33 cellular contexts compared by ENCODE assay signal in genomic region chr7:20354825-20355466, GRCh38. TPM values are rescaled to one million over a fixed set of nuclear protein-coding genes. Genes with fewer than 3 reads are reported as not detected.
DNase-seq lines count a peak whose midpoint lies in the region; ATAC-seq, FAIRE-seq and TF ChIP-seq lines count a peak whose summit lies in the region.
"Had no signal": no experiment of that assay in that cellular context is flagged by ENCODE, and none has a peak within 500 bp of the region (broad histone marks: within the 10 kb centered on the region; RNA-seq: fewer than 3 reads in every experiment).

No MANE protein-coding gene starts in this region.

- ATAC-seq in GM23338: peak; percentile 45; the same call in 2 of the 3 replicates
- no peak for ATAC-seq in RWPE2 (ENCODE audit: low read depth)
- no peak for ATAC-seq in foreskin keratinocyte
- ATAC-seq: CD8-positive, alpha-beta T cell; effector memory CD8-positive, alpha-beta T cell; heart right ventricle; right cardiac atrium had no signal

- 81% methylated on average over 5 of the region's 6 CpGs for WGBS in prostate gland

- no peak for DNase-seq in GM23338 (ENCODE audit: low spot score)
- DNase-seq in RWPE2 (ENCODE audit: low spot score): no peak
- DNase-seq in foreskin keratinocyte: no peak
- no peak for DNase-seq in prostate gland (ENCODE audit: low spot score)
- DNase-seq in stimulated activated CD4-positive, alpha-beta T cell treated with anti-CD3 and anti-CD28 coated beads, Interleukin-1b, Interleukin-23, amount 100 ng/mL, for 48 hours: no peak
- DNase-seq in endothelial cell (ENCODE audit: low spot score): no peak
- no peak for DNase-seq in activated CD4-positive, alpha-beta T cell treated with anti-CD3 and anti-CD28 coated beads, Interleukin-2, amount 10 ng/mL, durations not matched to agents 24 days and 14 days
- DNase-seq in HTR-8/SVneo (ENCODE audit: insufficient read length, low spot score): no peak
- DNase-seq: activated CD4-positive, alpha-beta T cell treated with anti-CD3 and anti-CD28 coated beads, Interleukin-2, amount 10 ng/mL, durations not matched to agents 7 days and 5 days; activated effector memory CD4-positive, alpha-beta T cell treated with Interleukin-2 at 50 U/mL for 16 hours; activated T-cell treated with anti-CD3 and anti-CD28 coated beads, Interleukin-2, amount 50 U/mL, for 1 hour; caudate nucleus; CD8-positive, alpha-beta T cell; cortex of kidney; effector memory CD8-positive, alpha-beta T cell; foreskin melanocyte; H9; heart right ventricle; lower lobe of right lung; MV-4-11; NCI-H1436 treated with DMSO at 0.1 percent for 48 hours; NCI-H446; NCI-H774; ovary; right cardiac atrium; spleen; stimulated activated CD4-positive, alpha-beta T cell treated with anti-CD3 and anti-CD28 coated beads, Interleukin-2, amount 100 ng/mL, for 48 hours; T1000; transverse colon had no signal

- no peak overlapping the region for H3K4me3 Mint-ChIP-seq in GM23338
- H3K4me3 Mint-ChIP-seq in endothelial cell (ENCODE audit: unreplicated experiment): no peak overlapping the region
- H3K4me3 Mint-ChIP-seq in activated CD4-positive, alpha-beta T cell treated with anti-CD3 and anti-CD28 coated beads, Interleukin-2, amount 10 ng/mL, durations not matched to agents 24 days and 14 days: no peak overlapping the region
- H3K4me3 Mint-ChIP-seq: activated CD4-positive, alpha-beta T cell treated with anti-CD3 and anti-CD28 coated beads, Interleukin-2, amount 10 ng/mL, durations not matched to agents 7 days and 5 days; B cell; CD8-positive, alpha-beta T cell; effector memory CD8-positive, alpha-beta T cell; H9 had no signal

- no peak overlapping the region for H3K4me2 ChIP-seq in GM23338

- TF ChIP-seq POLR2A in prostate gland (IDR thresholded peaks at IDR 0.05): no peak

- H3K27me3 ChIP-seq in GM23338 (ENCODE audit: insufficient read depth) (no peaks in the 10 kb centered on the region), RWPE2 (ENCODE audit: insufficient read depth, poor library complexity, severe bottlenecking) (no peaks in the 10 kb centered on the region), foreskin keratinocyte (no peaks in the 10 kb centered on the region), prostate gland (replicated peaks; ENCODE audit: insufficient read depth) (no peaks in the 10 kb centered on the region)
- H3K27me3 ChIP-seq: esophagus muscularis mucosa, heart right ventricle, ovary, transverse colon had no signal

- no peak overlapping the region; the same call in 1 of the 2 replicates for H2AFZ ChIP-seq in GM23338

- H3K4me1 Mint-ChIP-seq in GM23338: peaks cover 7% of the 10 kb centered on the region; the same call in 2 of the 3 replicates
- peaks cover 4% of the 10 kb centered on the region for H3K4me1 Mint-ChIP-seq in endothelial cell (ENCODE audit: unreplicated experiment)
- no peaks in the 10 kb centered on the region for H3K4me1 Mint-ChIP-seq in activated CD4-positive, alpha-beta T cell treated with anti-CD3 and anti-CD28 coated beads, Interleukin-2, amount 10 ng/mL, durations not matched to agents 24 days and 14 days
- H3K4me1 Mint-ChIP-seq: activated CD4-positive, alpha-beta T cell treated with anti-CD3 and anti-CD28 coated beads, Interleukin-2, amount 10 ng/mL, durations not matched to agents 7 days and 5 days; B cell had no signal

- no peak for FAIRE-seq in HTR-8/SVneo (lab: Jason Lieb, UNC)
- FAIRE-seq: astrocyte, GM19239 had no signal

- H3K27ac Mint-ChIP-seq in GM23338 (no peak overlapping the region), endothelial cell (ENCODE audit: unreplicated experiment) (no peak overlapping the region)
- no peak overlapping the region for H3K27ac Mint-ChIP-seq in activated CD4-positive, alpha-beta T cell treated with anti-CD3 and anti-CD28 coated beads, Interleukin-2, amount 10 ng/mL, durations not matched to agents 24 days and 14 days
- H3K27ac Mint-ChIP-seq: activated CD4-positive, alpha-beta T cell treated with anti-CD3 and anti-CD28 coated beads, Interleukin-2, amount 10 ng/mL, durations not matched to agents 7 days and 5 days; B cell; CD8-positive, alpha-beta T cell; effector memory CD8-positive, alpha-beta T cell; H9 had no signal

- H3K36me3 Mint-ChIP-seq in GM23338 (ENCODE audit: low read depth): no peaks in the 10 kb centered on the region
- H3K36me3 Mint-ChIP-seq in endothelial cell (ENCODE audit: low read depth, unreplicated experiment): no peaks in the 10 kb centered on the region
- no peaks in the 10 kb centered on the region for H3K36me3 Mint-ChIP-seq in activated CD4-positive, alpha-beta T cell treated with anti-CD3 and anti-CD28 coated beads, Interleukin-2, amount 10 ng/mL, durations not matched to agents 24 days and 14 days (ENCODE audit: low read depth)
- H3K36me3 Mint-ChIP-seq: CD8-positive, alpha-beta T cell had no signal

- intact Hi-C loops in prostate gland (cut with DNase I): no loop called here
- intact Hi-C loops in activated CD4-positive, alpha-beta T cell treated with anti-CD3 and anti-CD28 coated beads, Interleukin-2, amount 10 ng/mL, durations not matched to agents 24 days and 14 days (cut with micrococcal nuclease): no loop called here

- H3K27ac ChIP-seq in GM23338 (ENCODE audit: low read depth) (no peak overlapping the region), RWPE2 (ENCODE audit: poor library complexity, severe bottlenecking) (peak overlapping the region; percentile 99), foreskin keratinocyte (peak overlapping the region; percentile 95), prostate gland (peak overlapping the region; percentile 0 to 11)
- H3K27ac ChIP-seq: esophagus muscularis mucosa, heart right ventricle, lower lobe of right lung, ovary, spleen, transverse colon had no signal

- H3K9me2 ChIP-seq in GM23338 (ENCODE audit: insufficient read depth): no peaks in the 10 kb centered on the region

- H3K9me3 ChIP-seq in RWPE2 (ENCODE audit: severe bottlenecking) (no peaks in the 10 kb centered on the region), prostate gland (no peaks in the 10 kb centered on the region)
- H3K9me3 ChIP-seq: esophagus muscularis mucosa, heart right ventricle, lower lobe of right lung, ovary, spleen, transverse colon had no signal

- no peaks in the 10 kb centered on the region for H3F3A ChIP-seq in GM23338 (replicated peaks; ENCODE audit: low read depth)

- TF ChIP-seq CTCF in GM23338 (conservative IDR thresholded peaks at IDR 0.05; ENCODE audit: low read depth in 2 of 2) (no peak), RWPE2 (IDR thresholded peaks at IDR 0.05; ENCODE audit: poor library complexity, severe bottlenecking) (no peak), foreskin keratinocyte (conservative IDR thresholded peaks at IDR 0.05) (no peak), prostate gland (IDR thresholded peaks at IDR 0.05) (no peak), endothelial cell (IDR thresholded peaks at IDR 0.05; ENCODE audit: unreplicated experiment) (no peak)

- no peaks in the 10 kb centered on the region for H3K79me2 ChIP-seq in GM23338 (replicated peaks; ENCODE audit: insufficient read depth)

- H3K27me3 Mint-ChIP-seq in GM23338 (ENCODE audit: insufficient read depth, low read depth, poor library complexity) (peaks cover 2% of the 10 kb centered on the region), endothelial cell (ENCODE audit: unreplicated experiment) (no peaks in the 10 kb centered on the region)
- no peaks in the 10 kb centered on the region for H3K27me3 Mint-ChIP-seq in activated CD4-positive, alpha-beta T cell treated with anti-CD3 and anti-CD28 coated beads, Interleukin-2, amount 10 ng/mL, durations not matched to agents 24 days and 14 days
- H3K27me3 Mint-ChIP-seq: effector memory CD8-positive, alpha-beta T cell had no signal

- H3K36me3 ChIP-seq in GM23338 (ENCODE audit: insufficient read depth) (no peaks in the 10 kb centered on the region), RWPE2 (ENCODE audit: low read depth) (no peaks in the 10 kb centered on the region; the same call in 1 of the 2 replicates), prostate gland (no peaks in the 10 kb centered on the region)
- H3K36me3 ChIP-seq: esophagus muscularis mucosa, heart right ventricle, lower lobe of right lung, ovary, spleen, transverse colon had no signal

- H3K9me3 Mint-ChIP-seq in GM23338: no peaks in the 10 kb centered on the region
- H3K9me3 Mint-ChIP-seq in endothelial cell (ENCODE audit: unreplicated experiment): no peaks in the 10 kb centered on the region
- H3K9me3 Mint-ChIP-seq in activated CD4-positive, alpha-beta T cell treated with anti-CD3 and anti-CD28 coated beads, Interleukin-2, amount 10 ng/mL, durations not matched to agents 24 days and 14 days: no peaks in the 10 kb centered on the region
- H3K9me3 Mint-ChIP-seq: activated CD4-positive, alpha-beta T cell treated with anti-CD3 and anti-CD28 coated beads, Interleukin-2, amount 10 ng/mL, durations not matched to agents 7 days and 5 days; CD8-positive, alpha-beta T cell; effector memory CD8-positive, alpha-beta T cell; H9 had no signal

- no peaks in the 10 kb centered on the region for H4K20me1 ChIP-seq in GM23338 (replicated peaks; ENCODE audit: insufficient read depth)

- H3K4me3 ChIP-seq in GM23338: no peak overlapping the region
- no peak overlapping the region for H3K4me3 ChIP-seq in RWPE2 (ENCODE audit: severe bottlenecking)
- H3K4me3 ChIP-seq in prostate gland: no peak overlapping the region
- H3K4me3 ChIP-seq: esophagus muscularis mucosa, heart right ventricle, lower lobe of right lung, ovary, spleen, transverse colon had no signal

- no peaks in the 10 kb centered on the region; the same call in 1 of the 2 replicates for H3K4me1 ChIP-seq in GM23338 (ENCODE audit: insufficient read depth)
- peaks cover 37% of the 10 kb centered on the region for H3K4me1 ChIP-seq in RWPE2 (ENCODE audit: insufficient read depth, poor library complexity, severe bottlenecking)
- peaks cover 44% of the 10 kb centered on the region for H3K4me1 ChIP-seq in foreskin keratinocyte
- H3K4me1 ChIP-seq in prostate gland (replicated peaks): peaks cover 3% of the 10 kb centered on the region
- H3K4me1 ChIP-seq: spleen had no signal

TF ChIP-seq in GM23338, 12 proteins besides CTCF, POLR2A, EP300 and RAD21 (continues in another document):
- TF ChIP-seq NANOG (IDR thresholded peaks at IDR 0.05; ENCODE audit: borderline replicate concordance): no peak
- TF ChIP-seq POLR2AphosphoS5 (IDR thresholded peaks at IDR 0.05; ENCODE audit: low read depth): no peak
- no peak for TF ChIP-seq ZNF331 (CRISPR knock-in tag; IDR thresholded peaks at IDR 0.05; ENCODE audit: low read depth)
- TF ChIP-seq JUNB (IDR thresholded peaks at IDR 0.05; ENCODE audit: unreplicated experiment): no peak

RNA-seq across cellular contexts. Expression of gene ITGB8, which starts 24.2 kb away (rescaled TPM):
- 3.0 and 3.5 TPM in 2 replicates for total RNA-seq in GM23338 (2014; rRNA removed; shearing (Covaris generic))
- polyA plus RNA-seq in GM23338 (2016; fragmentation: Nextera tagmentation; extraction: Ambion mirVana) (0.71 and 0.77 TPM in 2 replicates), foreskin keratinocyte (1.2 and 1.3 TPM in 2 replicates)
- total RNA-seq in foreskin keratinocyte (12.3 and 12.9 TPM in 2 replicates), prostate gland (10 to 100 TPM; 50.3 to 99.5 TPM), endothelial cell (ENCODE audit: unreplicated experiment) (0.69 TPM)
- total RNA-seq in activated CD4-positive, alpha-beta T cell treated with anti-CD3 and anti-CD28 coated beads, Interleukin-2, amount 10 ng/mL, durations not matched to agents 24 days and 14 days: not detected in 2 replicates
- total RNA-seq: activated CD4-positive, alpha-beta T cell treated with anti-CD3 and anti-CD28 coated beads, Interleukin-2, amount 10 ng/mL, durations not matched to agents 7 days and 5 days; CD8-positive, alpha-beta T cell had no signal
